In genomic region chr1:826831-827220, GRCh38 we compare ENCODE assay signal across 8 cellular contexts.
DNase-seq lines count a peak whose midpoint lies in the region; ATAC-seq, FAIRE-seq and TF ChIP-seq lines count a peak whose summit lies in the region.
"Not testable (repeated sequence)": the region's sequence is repeated elsewhere in the genome, so short reads cannot be mapped to it uniquely, and the experiment has no call there.

No MANE protein-coding gene starts in this region.

- H4K20me1 ChIP-seq in OCI-LY1 (ENCODE audit: insufficient read depth, low read length): not testable (repeated sequence)

- not testable (repeated sequence) for H2AFZ ChIP-seq in OCI-LY1 (ENCODE audit: low read length)

- not testable (repeated sequence) for H3K27me3 ChIP-seq in CD4-positive, alpha-beta T cell (ENCODE audit: control insufficient read depth, insufficient read depth, low read length); OCI-LY1 (ENCODE audit: insufficient read depth, low read length); esophagus muscularis mucosa; mesendoderm (ENCODE audit: insufficient read depth, low read length, poor library complexity); small intestine (ENCODE audit: control insufficient read depth in 2 of 2, insufficient read depth in 2 of 2, low read length in 2 of 2)

- FAIRE-seq in small intestine (lab: Jason Lieb, UNC): not testable (repeated sequence)

- H2BK120ac ChIP-seq in mesendoderm (ENCODE audit: low read depth, low read length): not testable (repeated sequence)

- CTCF ChIA-PET in CD4-positive, alpha-beta T cell (lab: Charles Lee): not testable (repeated sequence)

- H3K23ac ChIP-seq in mesendoderm (ENCODE audit: low read length): not testable (repeated sequence)

- H3K4ac ChIP-seq in mesendoderm (ENCODE audit: low read depth, low read length): not testable (repeated sequence)

- H3K9ac ChIP-seq in OCI-LY1 (ENCODE audit: low read length) (peak overlapping the region; percentile 77), mesendoderm (ENCODE audit: low read length) (peak overlapping the region; percentile 67)

- TF ChIP-seq EP300 in esophagus muscularis mucosa (IDR thresholded peaks at IDR 0.05): not testable (repeated sequence)

- peak; percentile 5 for ATAC-seq in CD4-positive, alpha-beta T cell (ENCODE audit: poor library complexity)
- peak; percentile 30 for ATAC-seq in GM21381 (IDR thresholded peaks at IDR 0.05; ENCODE audit: unreplicated experiment)
- ATAC-seq in HG03066 (IDR thresholded peaks at IDR 0.05; ENCODE audit: low read depth, unreplicated experiment): peak; percentile 29

- TF ChIP-seq POLR2A in esophagus muscularis mucosa (IDR thresholded peaks at IDR 0.05; ENCODE audit: low read depth): not testable (repeated sequence)

- not testable (repeated sequence) for H4K8ac ChIP-seq in mesendoderm (ENCODE audit: low read depth, low read length)

- intact Hi-C loops in CD4-positive, alpha-beta T cell (cut with DNase I, micrococcal nuclease); esophagus muscularis mucosa (cut with DNase I): not testable (repeated sequence)

- H2AK5ac ChIP-seq in mesendoderm (ENCODE audit: low read length): not testable (repeated sequence)

- H3K79me2 ChIP-seq in OCI-LY1 (ENCODE audit: insufficient read depth, low read length); mesendoderm (ENCODE audit: control insufficient read depth, insufficient read depth, low read length): not testable (repeated sequence)

- not testable (repeated sequence) for H2BK15ac ChIP-seq in mesendoderm (replicated peaks; ENCODE audit: low read depth)

- not testable (repeated sequence) for H4K5ac ChIP-seq in mesendoderm (ENCODE audit: low read length)

- not testable (repeated sequence) for TF ChIP-seq CTCF in CD4-positive, alpha-beta T cell (IDR thresholded peaks at IDR 0.05); OCI-LY1 (IDR thresholded peaks at IDR 0.05; ENCODE audit: low read length); esophagus muscularis mucosa (IDR thresholded peaks at IDR 0.05)

- H3K4me3 ChIP-seq in OCI-LY1 (ENCODE audit: low read depth, low read length, poor library complexity, severe bottlenecking): peak overlapping the region; percentile 74
- peak overlapping the region; percentile 63 to 68 (median 66) for H3K4me3 ChIP-seq in esophagus muscularis mucosa
- H3K4me3 ChIP-seq in mesendoderm (ENCODE audit: low read length): peak overlapping the region; percentile 23
- peak overlapping the region; percentile 22 to 66 for H3K4me3 ChIP-seq in small intestine (ENCODE audit: low read depth in 1 of 2, low read length in 2 of 2)

- peak overlapping the region; percentile 94 for H3K4me3 Mint-ChIP-seq in CD4-positive, alpha-beta T cell
- peak overlapping the region; percentile 94 for H3K4me3 Mint-ChIP-seq in activated naive CD4-positive, alpha-beta T cell treated with anti-CD3 and anti-CD28 coated beads, Interleukin-2, amount 50 U/mL, for 24 hours

- WGBS in esophagus muscularis mucosa: 0% methylated on average over 11 of the region's 25 CpGs
- WGBS in mesendoderm (ENCODE audit: extremely low coverage, insufficient coverage, low lambda C conversion rate): no CpG with 5 or more reads among the region's 25 CpGs
- WGBS in small intestine, 3 donors: 0 to 2% (median 1%) methylated on average over 9 to 20 of the region's 25 CpGs

- peak overlapping the region; percentile 78 for H3K56ac ChIP-seq in mesendoderm (ENCODE audit: low read length)

- H3K4me1 ChIP-seq in OCI-LY1 (ENCODE audit: insufficient read depth, low read length, severe bottlenecking): peaks cover 18% of the 10 kb centered on the region
- H3K4me1 ChIP-seq in esophagus muscularis mucosa: peaks cover 8 to 41% (median 26%) of the 10 kb centered on the region in 4 donors
- not testable (repeated sequence) for H3K4me1 ChIP-seq in mesendoderm (ENCODE audit: control insufficient read depth, low read depth, low read length); small intestine (ENCODE audit: control insufficient read depth in 2 of 2, insufficient read depth in 1 of 2, low read depth in 1 of 2, low read length in 1 of 2)

- peak overlapping the region; percentile 70 for H3K27ac ChIP-seq in CD4-positive, alpha-beta T cell (ENCODE audit: low read depth, low read length)
- H3K27ac ChIP-seq in OCI-LY1 (ENCODE audit: low read depth, low read length, poor library complexity, severe bottlenecking) (peak overlapping the region; percentile 72), esophagus muscularis mucosa (replicated peaks in 1 of 4) (peak overlapping the region; percentile 86 to 91 (median 91)), mesendoderm (ENCODE audit: low read depth, low read length) (peak overlapping the region; percentile 78), small intestine (ENCODE audit: low read depth in 1 of 2, low read length in 1 of 2) (peak overlapping the region; percentile 86 to 97)

- POLR2A ChIA-PET in CD4-positive, alpha-beta T cell (lab: Charles Lee): not testable (repeated sequence)

- H3K36me3 Mint-ChIP-seq in CD4-positive, alpha-beta T cell (ENCODE audit: low read depth): peaks cover 13% of the 10 kb centered on the region
- not testable (repeated sequence) for H3K36me3 Mint-ChIP-seq in activated naive CD4-positive, alpha-beta T cell treated with anti-CD3 and anti-CD28 coated beads, Interleukin-2, amount 50 U/mL, for 24 hours

- H3K27me3 Mint-ChIP-seq in CD4-positive, alpha-beta T cell; activated naive CD4-positive, alpha-beta T cell treated with anti-CD3 and anti-CD28 coated beads, Interleukin-2, amount 50 U/mL, for 24 hours: not testable (repeated sequence)

- H3K79me1 ChIP-seq in mesendoderm (ENCODE audit: low read length): not testable (repeated sequence)

- not testable (repeated sequence) for H3K9me2 ChIP-seq in OCI-LY1 (ENCODE audit: low read depth, low read length)

- H3K9me3 Mint-ChIP-seq in CD4-positive, alpha-beta T cell; activated naive CD4-positive, alpha-beta T cell treated with anti-CD3 and anti-CD28 coated beads, Interleukin-2, amount 50 U/mL, for 24 hours: not testable (repeated sequence)

- H3K18ac ChIP-seq in mesendoderm (ENCODE audit: low read length): not testable (repeated sequence)

- H3K9me3 ChIP-seq in CD4-positive, alpha-beta T cell (ENCODE audit: control insufficient read depth, low read length); OCI-LY1 (ENCODE audit: low read length); esophagus muscularis mucosa; small intestine (ENCODE audit: control insufficient read depth, low read depth): not testable (repeated sequence)

- H3K4me2 ChIP-seq in OCI-LY1 (ENCODE audit: low read length) (peak overlapping the region; percentile 65), mesendoderm (ENCODE audit: low read length) (peak overlapping the region; percentile 25)

- DNase-seq in CD4-positive, alpha-beta T cell: peak in 1 of 10 experiments; percentile 12
- peak; percentile 34 for DNase-seq in esophagus muscularis mucosa (ENCODE audit: extremely low spot score)
- DNase-seq in mesendoderm, small intestine: not testable (repeated sequence)

- H2BK5ac ChIP-seq in mesendoderm (ENCODE audit: low read length): not testable (repeated sequence)

- H3K36me3 ChIP-seq in OCI-LY1 (ENCODE audit: insufficient read depth, low read length); esophagus muscularis mucosa; mesendoderm (ENCODE audit: control insufficient read depth, insufficient read depth, low read length); small intestine (ENCODE audit: control insufficient read depth in 2 of 2, insufficient read depth in 2 of 2, low read length in 2 of 2): not testable (repeated sequence)

- H3F3A ChIP-seq in OCI-LY1 (ENCODE audit: insufficient read depth, low read length): not testable (repeated sequence)

- H3K27ac Mint-ChIP-seq in CD4-positive, alpha-beta T cell: peak overlapping the region; percentile 96
- H3K27ac Mint-ChIP-seq in activated naive CD4-positive, alpha-beta T cell treated with anti-CD3 and anti-CD28 coated beads, Interleukin-2, amount 50 U/mL, for 24 hours: peak overlapping the region; percentile 94

- H3K4me1 Mint-ChIP-seq in CD4-positive, alpha-beta T cell (ENCODE audit: low read depth): peaks cover 41% of the 10 kb centered on the region
- peaks cover 46% of the 10 kb centered on the region for H3K4me1 Mint-ChIP-seq in activated naive CD4-positive, alpha-beta T cell treated with anti-CD3 and anti-CD28 coated beads, Interleukin-2, amount 50 U/mL, for 24 hours

Comparison
In these comparisons a context has a peak if more than half of its experiments do, and no peak if none do; other contexts are left out.
1. H3K4me3 ChIP-seq: peak in every context shown above with its lines; median percentile 74 in OCI-LY1; 66 in esophagus muscularis mucosa; 44 in small intestine; 23 in mesendoderm.